14 cellular contexts compared by ENCODE assay signal in the genomic region with DNA sequence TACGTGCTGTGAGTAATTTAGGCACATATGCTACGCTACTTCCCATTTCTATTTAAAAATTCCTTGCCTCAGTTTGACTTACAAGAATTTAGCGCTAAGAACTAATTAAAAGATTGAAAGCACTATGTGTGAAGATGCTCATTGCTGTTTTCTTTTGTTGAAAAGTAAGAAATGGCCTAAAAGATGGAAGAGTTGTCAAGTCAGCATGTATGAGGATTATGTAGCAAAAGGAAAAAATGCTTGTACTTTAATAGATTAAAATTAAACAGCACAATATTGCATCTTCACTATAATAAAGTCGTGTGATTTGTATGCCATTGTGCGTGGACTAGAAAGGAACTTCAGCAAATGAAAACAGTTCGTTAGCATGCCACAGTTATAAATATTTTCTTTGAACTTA.
A peak's percentile ranks its signal among the peaks of the same experiment; 100 is the strongest.
DNase-seq lines count a peak whose midpoint lies in the region; ATAC-seq and TF ChIP-seq lines count a peak whose summit lies in the region.
"Had no signal": no experiment of that assay in that cellular context is flagged by ENCODE, and none has a peak within 500 bp of the region (broad histone marks: within the 10 kb centered on the region; RNA-seq: fewer than 3 reads in every experiment).

No MANE protein-coding gene starts in this region.

- TF ChIP-seq POLR2A in lower leg skin (IDR thresholded peaks at IDR 0.05) = no peak

- H3K9me3 ChIP-seq in T-helper 17 cell (ENCODE audit: control insufficient read depth, low read length, poor library complexity, severe bottlenecking) (no peaks in the 10 kb centered on the region), osteoblast (ENCODE audit: low read depth, low read length) (no peaks in the 10 kb centered on the region)
- H3K9me3 ChIP-seq: BLaER1 treated with 17β-estradiol and CSF1 and Interleukin-3, amounts not matched to agents 10 nM and 100 nM; Caco-2 had no signal

- peak overlapping the region; percentile 20 for H3K27ac Mint-ChIP-seq in activated T-cell treated with anti-CD3 and anti-CD28 coated beads, Interleukin-2, amount 50 U/mL, for 72 hours
- H3K27ac Mint-ChIP-seq in stimulated activated naive CD8-positive, alpha-beta T cell treated with anti-CD3 and anti-CD28 coated beads, Interleukin-15, Interleukin-2, amounts not matched to agents 100 ng/mL and 50 ng/mL, for 24 hours = peak overlapping the region; percentile 1
- peak overlapping the region; percentile 9 for H3K27ac Mint-ChIP-seq in T-helper 17 cell
- H3K27ac Mint-ChIP-seq: B cell; CD4-positive, CD25-positive, alpha-beta regulatory T cell; H9 had no signal

- TF ChIP-seq CTCF in osteoblast (IDR thresholded peaks at IDR 0.05; ENCODE audit: extremely low read depth, low read depth, low read length) (no peak), lower leg skin (IDR thresholded peaks at IDR 0.05) (no peak)

- peaks cover 1 to 18% of the 10 kb centered on the region in 2 donors for H3K36me3 Mint-ChIP-seq in activated T-cell treated with anti-CD3 and anti-CD28 coated beads, Interleukin-2, amount 50 U/mL, for 72 hours (ENCODE audit: insufficient read depth in 2 of 2)
- H3K36me3 Mint-ChIP-seq in stimulated activated naive CD8-positive, alpha-beta T cell treated with anti-CD3 and anti-CD28 coated beads, Interleukin-15, Interleukin-2, amounts not matched to agents 100 ng/mL and 50 ng/mL, for 24 hours (ENCODE audit: low read depth) = peaks cover 54% of the 10 kb centered on the region
- H3K36me3 Mint-ChIP-seq in T-helper 17 cell (ENCODE audit: low read depth) = peaks cover 4% of the 10 kb centered on the region

- H3K4me1 Mint-ChIP-seq in activated T-cell treated with anti-CD3 and anti-CD28 coated beads, Interleukin-2, amount 50 U/mL, for 72 hours (ENCODE audit: low read depth) = peaks cover 34% of the 10 kb centered on the region
- peaks cover 21% of the 10 kb centered on the region for H3K4me1 Mint-ChIP-seq in stimulated activated naive CD8-positive, alpha-beta T cell treated with anti-CD3 and anti-CD28 coated beads, Interleukin-15, Interleukin-2, amounts not matched to agents 100 ng/mL and 50 ng/mL, for 24 hours (ENCODE audit: low read depth)
- peaks cover 25% of the 10 kb centered on the region for H3K4me1 Mint-ChIP-seq in T-helper 17 cell
- H3K4me1 Mint-ChIP-seq: B cell, H9 had no signal

- H3K79me2 ChIP-seq in osteoblast (ENCODE audit: insufficient read depth, low read length) = no peaks in the 10 kb centered on the region

- H3K4me3 ChIP-seq in osteoblast (ENCODE audit: insufficient read depth, low read length) (no peak overlapping the region), lower leg skin (ENCODE audit: low read depth, poor library complexity, severe bottlenecking) (no peak overlapping the region)
- H3K4me3 ChIP-seq: BLaER1 treated with 17β-estradiol and CSF1 and Interleukin-3, amounts not matched to agents 10 nM and 100 nM had no signal

- no peaks in the 10 kb centered on the region for H4K20me1 ChIP-seq in osteoblast (ENCODE audit: insufficient read depth, low read length)
- H4K20me1 ChIP-seq: BLaER1 treated with 17β-estradiol and CSF1 and Interleukin-3, amounts not matched to agents 10 nM and 100 nM had no signal

- no peaks in the 10 kb centered on the region for H3K27me3 ChIP-seq in osteoblast (ENCODE audit: insufficient read depth, low read length)
- H3K27me3 ChIP-seq: BLaER1 treated with 17β-estradiol and CSF1 and Interleukin-3, amounts not matched to agents 10 nM and 100 nM had no signal

- no peaks in the 10 kb centered on the region for H3K27me3 Mint-ChIP-seq in activated T-cell treated with anti-CD3 and anti-CD28 coated beads, Interleukin-2, amount 50 U/mL, for 72 hours (ENCODE audit: low read depth)
- no peaks in the 10 kb centered on the region for H3K27me3 Mint-ChIP-seq in stimulated activated naive CD8-positive, alpha-beta T cell treated with anti-CD3 and anti-CD28 coated beads, Interleukin-15, Interleukin-2, amounts not matched to agents 100 ng/mL and 50 ng/mL, for 24 hours
- H3K27me3 Mint-ChIP-seq in T-helper 17 cell = no peaks in the 10 kb centered on the region
- H3K27me3 Mint-ChIP-seq: B cell; CD4-positive, CD25-positive, alpha-beta regulatory T cell had no signal

- no peak overlapping the region for H3K4me3 Mint-ChIP-seq in activated T-cell treated with anti-CD3 and anti-CD28 coated beads, Interleukin-2, amount 50 U/mL, for 72 hours
- H3K4me3 Mint-ChIP-seq in stimulated activated naive CD8-positive, alpha-beta T cell treated with anti-CD3 and anti-CD28 coated beads, Interleukin-15, Interleukin-2, amounts not matched to agents 100 ng/mL and 50 ng/mL, for 24 hours = no peak overlapping the region
- no peak overlapping the region for H3K4me3 Mint-ChIP-seq in T-helper 17 cell
- H3K4me3 Mint-ChIP-seq: B cell; CD4-positive, CD25-positive, alpha-beta regulatory T cell; H9 had no signal

- intact Hi-C loops in lower leg skin (cut with DNase I; ENCODE audit: low total_unique reads) = no loop called here

- peaks cover 49% of the 10 kb centered on the region for H3K36me3 ChIP-seq in osteoblast (ENCODE audit: insufficient read depth, low read length)

- DNase-seq in activated T-cell treated with anti-CD3 and anti-CD28 coated beads, Interleukin-2, amount 50 U/mL, for 72 hours = no peak
- no peak for DNase-seq in activated T-cell treated with anti-CD3 and anti-CD28 coated beads for 4 hours
- DNase-seq in stimulated activated naive CD8-positive, alpha-beta T cell treated with anti-CD3 and anti-CD28 coated beads, Interleukin-15, Interleukin-2, amounts not matched to agents 100 U/mL and 50 U/mL, for 24 hours = no peak
- DNase-seq in T-helper 17 cell = no peak
- DNase-seq in osteoblast (ENCODE audit: insufficient read length, low spot score, missing footprints) = peak; percentile 11
- DNase-seq in lower leg skin (ENCODE audit: low spot score in 2 of 2) = no peak
- DNase-seq: 8988T; Caco-2; CD4-positive, CD25-positive, alpha-beta regulatory T cell; H9 had no signal

- H3K4me1 ChIP-seq in osteoblast (ENCODE audit: insufficient read depth, low read length) = no peaks in the 10 kb centered on the region
- H3K4me1 ChIP-seq: BLaER1 treated with 17β-estradiol and CSF1 and Interleukin-3, amounts not matched to agents 10 nM and 100 nM had no signal

- H3K4me2 ChIP-seq in osteoblast (ENCODE audit: insufficient read depth, low read length) = no peak overlapping the region
- H3K4me2 ChIP-seq: BLaER1 treated with 17β-estradiol and CSF1 and Interleukin-3, amounts not matched to agents 10 nM and 100 nM had no signal

- H3K9me3 Mint-ChIP-seq in activated T-cell treated with anti-CD3 and anti-CD28 coated beads, Interleukin-2, amount 50 U/mL, for 72 hours = no peaks in the 10 kb centered on the region
- H3K9me3 Mint-ChIP-seq in stimulated activated naive CD8-positive, alpha-beta T cell treated with anti-CD3 and anti-CD28 coated beads, Interleukin-15, Interleukin-2, amounts not matched to agents 100 ng/mL and 50 ng/mL, for 24 hours = no peaks in the 10 kb centered on the region
- H3K9me3 Mint-ChIP-seq: H9 had no signal

- 92 to 95% methylated on average over 6 of the region's 6 CpGs for WGBS in lower leg skin, 2 donors

- no peak overlapping the region for H2AFZ ChIP-seq in osteoblast (ENCODE audit: low read length)

- no peak for ATAC-seq in activated T-cell treated with anti-CD3 and anti-CD28 coated beads, Interleukin-2, amount 50 U/mL, for 72 hours (replicated peaks in 1 of 2)
- no peak for ATAC-seq in stimulated activated naive CD8-positive, alpha-beta T cell treated with anti-CD3 and anti-CD28 coated beads, Interleukin-15, Interleukin-2, amounts not matched to agents 100 U/mL and 50 U/mL, for 24 hours
- ATAC-seq in T-helper 17 cell (no peak), HG02588 (IDR thresholded peaks at IDR 0.05; ENCODE audit: unreplicated experiment) (no peak)

- no peak overlapping the region for H3K27ac ChIP-seq in osteoblast (ENCODE audit: low read depth, low read length)
- H3K27ac ChIP-seq: BLaER1 treated with 17β-estradiol and CSF1 and Interleukin-3, amounts not matched to agents 10 nM and 100 nM had no signal
